21 cellular contexts compared by ENCODE assay signal in the genomic region with DNA sequence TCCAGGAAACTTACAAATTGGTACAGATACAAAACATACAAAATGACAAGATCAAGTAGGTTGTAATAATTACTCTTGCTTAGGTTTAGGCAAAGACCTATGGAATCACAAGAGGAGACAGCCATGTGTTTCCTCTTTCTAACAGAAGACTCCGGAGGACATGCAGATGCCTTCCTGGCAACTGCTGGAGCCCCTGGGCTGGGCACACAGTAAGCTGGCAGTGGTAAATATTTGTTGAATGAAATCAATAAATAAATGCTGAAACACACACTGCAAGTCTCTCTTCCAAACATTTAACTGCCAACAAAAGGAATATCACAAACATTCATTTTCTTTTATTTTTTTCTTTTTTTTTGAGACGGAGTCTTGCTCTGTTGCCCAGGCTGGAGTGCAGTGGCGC.
DNase-seq lines count a peak whose midpoint lies in the region; FAIRE-seq and TF ChIP-seq lines count a peak whose summit lies in the region.
"Had no signal": no experiment of that assay in that cellular context is flagged by ENCODE, and none has a peak within 500 bp of the region (broad histone marks: within the 10 kb centered on the region; RNA-seq: fewer than 3 reads in every experiment).

No MANE protein-coding gene starts in this region.

- H3K27ac Mint-ChIP-seq in nephron progenitor cell (peak overlapping the region; percentile 90), endodermal cell (no peak overlapping the region)

- no peak overlapping the region for H4K5ac ChIP-seq in H1 (ENCODE audit: insufficient read length, low read depth, low read length)

- no peaks in the 10 kb centered on the region for H3K9me3 ChIP-seq in HEK293 (ENCODE audit: control insufficient read depth, insufficient read depth, low read depth, low read length)
- H3K9me3 ChIP-seq in H1 (ENCODE audit: insufficient read depth in 2 of 2, low read depth in 1 of 2, low read length in 1 of 2) = no peaks in the 10 kb centered on the region
- no peaks in the 10 kb centered on the region for H3K9me3 ChIP-seq in endodermal cell (ENCODE audit: control insufficient read depth, low read length)
- H3K9me3 ChIP-seq: A549, BLaER1, HAP-1 had no signal

- H3K4me1 ChIP-seq in HEK293 (ENCODE audit: control insufficient read depth, insufficient read depth, low read length) = peaks cover 19% of the 10 kb centered on the region
- H3K4me1 ChIP-seq in H1 (replicated peaks in 1 of 4; ENCODE audit: control insufficient read depth in 3 of 4, insufficient read depth in 4 of 4, low read length in 3 of 4) = peaks cover 10 to 24% (median 16%) of the 10 kb centered on the region in 4 experiments
- peaks cover 15% of the 10 kb centered on the region for H3K4me1 ChIP-seq in endodermal cell (ENCODE audit: control insufficient read depth, insufficient read depth, low read length)
- H3K4me1 ChIP-seq: HAP-1 had no signal

- H3K36me3 Mint-ChIP-seq in nephron progenitor cell (ENCODE audit: low read depth) (peaks cover 26% of the 10 kb centered on the region), endodermal cell (ENCODE audit: low read depth) (peaks cover 9% of the 10 kb centered on the region)

- 0 out of 2 replicates have a peak overlapping the region, but pooled peaks have one; percentile 43 for H4K8ac ChIP-seq in H1 (ENCODE audit: extremely low read depth, insufficient read depth, low read length)

- H3K23me2 ChIP-seq in H1 (ENCODE audit: low read depth, low read length) = no peaks in the 10 kb centered on the region

- H3K4me1 Mint-ChIP-seq in nephron progenitor cell = peaks cover 76% of the 10 kb centered on the region
- H3K4me1 Mint-ChIP-seq in endodermal cell = peaks cover 44% of the 10 kb centered on the region

- H2AFZ ChIP-seq in H1 (ENCODE audit: low read length) = no peak overlapping the region

- peaks cover 0 to 6% of the 10 kb centered on the region in 2 experiments; a peak in 1 of 3 replicates for H3K36me3 ChIP-seq in HEK293 (ENCODE audit: control insufficient read depth in 2 of 2, insufficient read depth in 1 of 2, low read length in 2 of 2)
- H3K36me3 ChIP-seq in H1 (ENCODE audit: control insufficient read depth in 2 of 4, insufficient read depth in 4 of 4, low read length in 3 of 4) = no peaks in the 10 kb centered on the region; a peak in 1 of 8 replicates
- H3K36me3 ChIP-seq in endodermal cell (ENCODE audit: control insufficient read depth, insufficient read depth, low read length) = peaks cover 38% of the 10 kb centered on the region
- H3K36me3 ChIP-seq: HAP-1 had no signal

- H2BK5ac ChIP-seq in H1 (ENCODE audit: low read depth, low read length) = no peak overlapping the region

- H4K20me1 ChIP-seq in H1 (replicated peaks in 1 of 2; ENCODE audit: control insufficient read depth in 1 of 2, insufficient read depth in 2 of 2, low read length in 2 of 2) = peaks cover 0 to 2% of the 10 kb centered on the region in 2 experiments

- H3K23ac ChIP-seq in H1 (ENCODE audit: insufficient read length) = no peak overlapping the region

- H3K18ac ChIP-seq in H1 (ENCODE audit: extremely low read depth, low read length) = no peak overlapping the region

- no peaks in the 10 kb centered on the region for H3K79me1 ChIP-seq in H1 (ENCODE audit: low read depth, low read length)

- no peak overlapping the region for H3K4ac ChIP-seq in H1 (replicated peaks; ENCODE audit: insufficient read length, low read depth, low read length)

- H2AK5ac ChIP-seq in H1 (ENCODE audit: low read depth, low read length) = no peak overlapping the region

- DNase-seq in H1 (ENCODE audit: low read depth in 1 of 2, low spot score in 2 of 2) (no peak), nephron progenitor cell (no peak), EL (no peak), T-helper 1 cell (no peak), endodermal cell (no peak), DMS53 (lab: John Stamatoyannopoulos, UW) (no peak)
- DNase-seq: DMS79 treated with DMSO at 0.1 percent for 48 hours, MM.1S, NCI-H1092 treated with DMSO at 0.1 percent for 48 hours, NCI-H146, NCI-H2029 treated with DMSO at 0.1 percent for 48 hours, NCI-H2171, NCI-H446, SHP77 had no signal

- no peaks in the 10 kb centered on the region for H3K9me3 Mint-ChIP-seq in nephron progenitor cell
- no peaks in the 10 kb centered on the region for H3K9me3 Mint-ChIP-seq in endodermal cell

- H3K4me3 ChIP-seq in HEK293 (ENCODE audit: low read depth, low read length) = no peak overlapping the region
- no peak overlapping the region for H3K4me3 ChIP-seq in H1 (ENCODE audit: extremely low read depth in 1 of 4, insufficient read depth in 2 of 4, low read depth in 3 of 4, low read length in 4 of 4)
- H3K4me3 ChIP-seq in endodermal cell (ENCODE audit: low read length) = no peak overlapping the region
- H3K4me3 ChIP-seq: A549, BLaER1, HAP-1, SK-N-MC had no signal

- H3K27ac ChIP-seq in 22Rv1 (0 out of 2 replicates have a peak overlapping the region, but pooled peaks have one; percentile 13), HEK293 (ENCODE audit: extremely low read depth, low read depth, low read length) (no peak overlapping the region), H1 (ENCODE audit: low read depth, low read length) (no peak overlapping the region), endodermal cell (ENCODE audit: low read depth, low read length) (no peak overlapping the region)
- H3K27ac ChIP-seq: A549, BLaER1, SK-N-MC had no signal

- no peak for TF ChIP-seq RAD21 in H1 (IDR thresholded peaks at IDR 0.05 in 1 of 2, conservative IDR thresholded peaks at IDR 0.05 in 1 of 2; ENCODE audit: low read depth in 2 of 2, low read length in 2 of 2)

- H3K27me3 Mint-ChIP-seq in nephron progenitor cell (ENCODE audit: low read depth, poor library complexity) (no peaks in the 10 kb centered on the region), endodermal cell (ENCODE audit: insufficient read depth) (no peaks in the 10 kb centered on the region)

- H2BK12ac ChIP-seq in H1 (ENCODE audit: low read depth, low read length) = no peak overlapping the region

- no peak overlapping the region for H3K14ac ChIP-seq in H1 (ENCODE audit: insufficient read length)

- H3K79me2 ChIP-seq in H1 (ENCODE audit: control insufficient read depth in 1 of 2, insufficient read depth in 2 of 2, low read length in 2 of 2) = peaks cover 0 to 8% of the 10 kb centered on the region in 2 experiments; a peak in 2 of 4 replicates

- whole genome bisulfite sequencing in H1 (ENCODE audit: extremely low coverage in 1 of 2, insufficient coverage in 1 of 2, insufficient read length in 1 of 2, insufficient replicate concordance in 2 of 2, low coverage in 1 of 2, low lambda C conversion rate in 2 of 2, missing lambda C conversion rate in 1 of 2), 2 experiments = 88% methylated on average over 3 of the region's 3 CpGs; no CpG with 5 or more reads in 1 of the 2 experiments
- WGBS in endodermal cell (ENCODE audit: insufficient coverage in 1 of 2, insufficient read length in 1 of 2), 2 experiments = 100% methylated on average over 3 of the region's 3 CpGs; no CpG with 5 or more reads in 1 of the 2 experiments

- TF ChIP-seq CTCF in 22Rv1 (IDR thresholded peaks at IDR 0.05) (no peak), HEK293 (tag by site-specific recombination; IDR thresholded peaks at IDR 0.05) (no peak), H1 (IDR thresholded peaks at IDR 0.05; ENCODE audit: control extremely low read depth in 1 of 3, insufficient read depth in 1 of 3, low read depth in 1 of 3, low read length in 3 of 3) (no peak), nephron progenitor cell (IDR thresholded peaks at IDR 0.05) (no peak), endodermal cell (conservative IDR thresholded peaks at IDR 0.05) (no peak)

- no peak overlapping the region for H2BK15ac ChIP-seq in H1 (ENCODE audit: low read length)

- H2BK120ac ChIP-seq in H1 (replicated peaks; ENCODE audit: low read depth, low read length) = no peak overlapping the region

- H3K27me3 ChIP-seq in H1 (replicated peaks in 1 of 4; ENCODE audit: control insufficient read depth in 3 of 4, extremely low read depth in 1 of 4, insufficient read depth in 3 of 4, low read length in 3 of 4) = no peaks in the 10 kb centered on the region
- no peaks in the 10 kb centered on the region for H3K27me3 ChIP-seq in endodermal cell (ENCODE audit: control insufficient read depth, insufficient read depth, low read length, poor library complexity, severe bottlenecking)
- H3K27me3 ChIP-seq: BLaER1 had no signal

- POLR2A ChIA-PET in HEK293 (lab: Yijun Ruan, JAX) (no interaction called here), H1 (lab: Charles Lee; ENCODE audit: partially characterized antibody) (no interaction called here)

- H4K91ac ChIP-seq in H1 (replicated peaks; ENCODE audit: insufficient read length, low read length) = no peak overlapping the region

- no peak overlapping the region for H3K4me2 ChIP-seq in H1 (ENCODE audit: insufficient read depth in 1 of 2, low read depth in 2 of 2, low read length in 2 of 2)
- H3K4me2 ChIP-seq: A549, BLaER1 had no signal

- TF ChIP-seq POLR2A in H1 (IDR thresholded peaks at IDR 0.05; ENCODE audit: control extremely low read depth in 1 of 2, low read depth in 2 of 2, low read length in 2 of 2) = no peak

- TF ChIP-seq EP300 in H1 (IDR thresholded peaks at IDR 0.05; ENCODE audit: borderline replicate concordance in 1 of 2, low read depth in 2 of 2, low read length in 2 of 2) = no peak

- no peak overlapping the region for H3K56ac ChIP-seq in H1 (replicated peaks; ENCODE audit: insufficient read length, low read depth, low read length)

- no peak overlapping the region for H2BK20ac ChIP-seq in H1 (ENCODE audit: low read length)

- H3K4me3 Mint-ChIP-seq in nephron progenitor cell = no peak overlapping the region
- no peak overlapping the region for H3K4me3 Mint-ChIP-seq in endodermal cell

- H3K9ac ChIP-seq in H1 (replicated peaks in 1 of 4; ENCODE audit: extremely low read depth in 1 of 4, low read depth in 3 of 4, low read length in 3 of 4) = no peak overlapping the region
- H3K9ac ChIP-seq in endodermal cell (ENCODE audit: extremely low read depth, low read length, poor library complexity, severe bottlenecking) = no peak overlapping the region
- H3K9ac ChIP-seq: BLaER1 had no signal

- FAIRE-seq in H1 (lab: Jason Lieb, UNC) = no peak
- FAIRE-seq: A549, HTR-8/SVneo had no signal

- CTCF ChIA-PET in HEK293 (lab: Yijun Ruan, JAX) = interaction anchor here (0.6 to 1.2 kb wide), 2 partner anchors 259 to 1080 kb away, joined by 3 read pairs; no protein-coding TSS in a partner anchor
- CTCF ChIA-PET in H1 (lab: Charles Lee; ENCODE audit: partially characterized antibody) = interaction anchor here (0.6 to 1.6 kb wide), 4 partner anchors 11 to 905 kb away, joined by 3 to 4 read pairs (median 3); no protein-coding TSS in a partner anchor

TF ChIP-seq in HEK293, 187 proteins besides CTCF, POLR2A, EP300 and RAD21 (continues in another document):
- TF ChIP-seq ZNF121 (tag by site-specific recombination; IDR thresholded peaks at IDR 0.05) = 0 out of 2 replicates have a peak, but pooled peaks have one; percentile 22

TF ChIP-seq in H1, 55 proteins besides CTCF, POLR2A, EP300 and RAD21 (continues in another document):
- TF ChIP-seq POLR2AphosphoS5 (IDR thresholded peaks at IDR 0.05; ENCODE audit: low read depth, low read length) (no peak), RBBP5 (IDR thresholded peaks at IDR 0.05; ENCODE audit: borderline replicate concordance, low read depth, low read length) (no peak), BACH1 (IDR thresholded peaks at IDR 0.05; ENCODE audit: low read length) (no peak), RNF2 (IDR thresholded peaks at IDR 0.05; ENCODE audit: borderline replicate concordance, low read depth, low read length, missing control alignments, poor library complexity, severe bottlenecking) (no peak)
